In genomic region chr5:157994906-157995519, GRCh38 we compare ENCODE assay signal across 8 cellular contexts.
A peak's percentile ranks its signal among the peaks of the same experiment; 100 is the strongest.
DNase-seq lines count a peak whose midpoint lies in the region; ATAC-seq and TF ChIP-seq lines count a peak whose summit lies in the region.

No MANE protein-coding gene starts in this region.

- POLR2A ChIA-PET in AG04450 (lab: Yijun Ruan, JAX) = no interaction called here

- H3K27ac Mint-ChIP-seq in activated CD8-positive, alpha-beta memory T cell treated with anti-CD3 and anti-CD28 coated beads, Interleukin-2, amount 10 ng/mL, durations not matched to agents 7 days and 5 days = no peak overlapping the region
- no peak overlapping the region for H3K27ac Mint-ChIP-seq in stimulated activated naive CD8-positive, alpha-beta T cell treated with anti-CD3 and anti-CD28 coated beads, Interleukin-15, amount 100 ng/mL, for 72 hours

- H3K9me3 ChIP-seq in AG04450 (ENCODE audit: control insufficient read depth, insufficient read depth, low read length) (no peaks in the 10 kb centered on the region), muscle layer of colon (ENCODE audit: low read length) (no peaks in the 10 kb centered on the region)

- no peak overlapping the region for H3K27ac ChIP-seq in AG04450 (ENCODE audit: low read depth, low read length)
- H3K27ac ChIP-seq in epithelial cell of prostate = no peak overlapping the region
- H3K27ac ChIP-seq in muscle layer of colon (ENCODE audit: low read depth, low read length) = no peak overlapping the region

- no peaks in the 10 kb centered on the region for H3K9me3 Mint-ChIP-seq in activated CD8-positive, alpha-beta memory T cell treated with anti-CD3 and anti-CD28 coated beads, Interleukin-2, amount 10 ng/mL, durations not matched to agents 7 days and 5 days (ENCODE audit: low read depth)
- no peaks in the 10 kb centered on the region for H3K9me3 Mint-ChIP-seq in stimulated activated naive CD8-positive, alpha-beta T cell treated with anti-CD3 and anti-CD28 coated beads, Interleukin-15, amount 100 ng/mL, for 72 hours

- H3K4me3 ChIP-seq in AG04450 (ENCODE audit: low read depth, low read length) (no peak overlapping the region), muscle layer of colon (ENCODE audit: low read depth in 1 of 2, low read length in 2 of 2) (peak overlapping the region; percentile 0 to 28)

- H3K4me3 Mint-ChIP-seq in activated CD8-positive, alpha-beta memory T cell treated with anti-CD3 and anti-CD28 coated beads, Interleukin-2, amount 10 ng/mL, durations not matched to agents 7 days and 5 days = no peak overlapping the region
- H3K4me3 Mint-ChIP-seq in stimulated activated naive CD8-positive, alpha-beta T cell treated with anti-CD3 and anti-CD28 coated beads, Interleukin-15, amount 100 ng/mL, for 72 hours = no peak overlapping the region

- peaks cover 12% of the 10 kb centered on the region for H3K4me1 Mint-ChIP-seq in activated CD8-positive, alpha-beta memory T cell treated with anti-CD3 and anti-CD28 coated beads, Interleukin-2, amount 10 ng/mL, durations not matched to agents 7 days and 5 days
- peaks cover 11% of the 10 kb centered on the region for H3K4me1 Mint-ChIP-seq in stimulated activated naive CD8-positive, alpha-beta T cell treated with anti-CD3 and anti-CD28 coated beads, Interleukin-15, amount 100 ng/mL, for 72 hours

- TF ChIP-seq CTCF in AG04450 (IDR thresholded peaks at IDR 0.05; ENCODE audit: low read depth, low read length) = peak; percentile 80

- no peak for TF ChIP-seq POLR2A in GM18505 (IDR thresholded peaks at IDR 0.05; ENCODE audit: borderline replicate concordance, extremely low read depth, insufficient read depth, insufficient read length)

- H3K36me3 ChIP-seq in muscle layer of colon (ENCODE audit: insufficient read depth, low read length) = no peaks in the 10 kb centered on the region

- H3K9ac ChIP-seq in muscle layer of colon (ENCODE audit: low read length) = no peak overlapping the region

- CTCF ChIA-PET in AG04450 (lab: Charles Lee) = interaction anchor here (0.5 to 5.6 kb wide), 40 partner anchors 9 to 611 kb away, joined by 3 to 87 read pairs (median 4); partner anchors contain the start of gene LSM11
- CTCF ChIA-PET in activated CD8-positive, alpha-beta memory T cell treated with anti-CD3 and anti-CD28 coated beads, Interleukin-2, amount 10 ng/mL, durations not matched to agents 7 days and 5 days (lab: Charles Lee) = interaction anchor here (0.6 to 1.9 kb wide), 13 partner anchors 12 to 236 kb away, joined by 3 to 13 read pairs (median 4); no protein-coding TSS in a partner anchor

- ATAC-seq in GM18505 (IDR thresholded peaks at IDR 0.05; ENCODE audit: unreplicated experiment) = peak; percentile 55
- peak; percentile 88 for ATAC-seq in HG03159 (IDR thresholded peaks at IDR 0.05; ENCODE audit: unreplicated experiment)
- peak; percentile 86 for ATAC-seq in activated CD8-positive, alpha-beta memory T cell treated with anti-CD3 and anti-CD28 coated beads, Interleukin-2, amount 10 ng/mL, durations not matched to agents 7 days and 5 days
- ATAC-seq in stimulated activated naive CD8-positive, alpha-beta T cell treated with anti-CD3 and anti-CD28 coated beads, Interleukin-15, amount 100 ng/mL, for 72 hours = peak; percentile 91

- no peaks in the 10 kb centered on the region for H3K27me3 ChIP-seq in AG04450 (ENCODE audit: control insufficient read depth, insufficient read depth, low read length)
- H3K27me3 ChIP-seq in muscle layer of colon (ENCODE audit: control insufficient read depth in 1 of 2, insufficient read depth in 2 of 2, low read length in 2 of 2) = no peaks in the 10 kb centered on the region

- DNase-seq in AG04450 (ENCODE audit: low read depth, low spot score) (peak; percentile 18), NCI-H748 treated with DMSO at 0.1 percent for 48 hours (lab: John Stamatoyannopoulos, UW) (peak; percentile 39), epithelial cell of prostate (ENCODE audit: low read depth, low spot score) (peak; percentile 10)
- DNase-seq in activated CD8-positive, alpha-beta memory T cell treated with anti-CD3 and anti-CD28 coated beads, Interleukin-2, amount 10 ng/mL, durations not matched to agents 7 days and 5 days = peak; percentile 61
- DNase-seq in stimulated activated naive CD8-positive, alpha-beta T cell treated with anti-CD3 and anti-CD28 coated beads, Interleukin-15, amount 100 ng/mL, for 72 hours = peak; percentile 30 to 33

- H3K27me3 Mint-ChIP-seq in activated CD8-positive, alpha-beta memory T cell treated with anti-CD3 and anti-CD28 coated beads, Interleukin-2, amount 10 ng/mL, durations not matched to agents 7 days and 5 days = peaks cover 41% of the 10 kb centered on the region
- H3K27me3 Mint-ChIP-seq in stimulated activated naive CD8-positive, alpha-beta T cell treated with anti-CD3 and anti-CD28 coated beads, Interleukin-15, amount 100 ng/mL, for 72 hours = peaks cover 38% of the 10 kb centered on the region

- no peaks in the 10 kb centered on the region for H3K36me3 Mint-ChIP-seq in activated CD8-positive, alpha-beta memory T cell treated with anti-CD3 and anti-CD28 coated beads, Interleukin-2, amount 10 ng/mL, durations not matched to agents 7 days and 5 days

- H3K4me1 ChIP-seq in muscle layer of colon (ENCODE audit: insufficient read depth, low read length) = peaks cover 8% of the 10 kb centered on the region

Comparison
In these comparisons a context has a peak if more than half of its experiments do, and no peak if none do; other contexts are left out.
1. DNase-seq: peak in every context shown above with its lines; median percentile 61 in activated CD8-positive, alpha-beta memory T cell treated with anti-CD3 and anti-CD28 coated beads, Interleukin-2, amount 10 ng/mL, durations not matched to agents 7 days and 5 days; 39 in NCI-H748 treated with DMSO at 0.1 percent for 48 hours; 32 in stimulated activated naive CD8-positive, alpha-beta T cell treated with anti-CD3 and anti-CD28 coated beads, Interleukin-15, amount 100 ng/mL, for 72 hours; 18 in AG04450; 10 in epithelial cell of prostate.